Comparison of ENCODE assay signal across 13 cellular contexts in the genomic region with DNA sequence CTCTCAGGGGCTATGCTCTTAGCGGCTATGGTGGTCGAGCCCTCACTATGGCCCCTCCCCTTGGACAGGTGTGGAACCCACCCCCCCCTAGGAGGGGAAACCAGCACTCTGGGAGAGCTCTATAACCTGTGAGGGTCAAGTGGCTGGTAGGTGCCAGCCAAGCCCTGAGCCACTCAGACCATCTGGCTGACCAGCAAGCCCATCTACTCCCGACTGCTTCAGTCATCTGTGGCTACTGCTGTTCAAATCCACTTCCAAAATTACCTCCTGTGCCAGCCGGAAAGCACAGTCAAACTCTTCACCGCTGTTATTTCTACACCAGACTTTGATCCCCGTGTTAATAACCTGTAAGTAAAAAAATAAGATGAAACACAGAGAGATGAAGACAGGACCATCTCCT. TPM values are rescaled to one million over a fixed set of nuclear protein-coding genes. Genes with fewer than 3 reads are reported as not detected.
DNase-seq lines count a peak whose midpoint lies in the region; ATAC-seq and TF ChIP-seq lines count a peak whose summit lies in the region.
"Had no signal": no experiment of that assay in that cellular context is flagged by ENCODE, and none has a peak within 500 bp of the region (broad histone marks: within the 10 kb centered on the region; RNA-seq: fewer than 3 reads in every experiment).

No MANE protein-coding gene starts in this region.

- no peaks in the 10 kb centered on the region for H3K9me3 Mint-ChIP-seq in activated naive CD8-positive, alpha-beta T cell (ENCODE audit: low read depth)
- H3K9me3 Mint-ChIP-seq in activated naive CD8-positive, alpha-beta T cell treated with anti-CD3 and anti-CD28 coated beads for 36 hours = no peaks in the 10 kb centered on the region
- H3K9me3 Mint-ChIP-seq in endothelial cell (ENCODE audit: unreplicated experiment) = no peaks in the 10 kb centered on the region
- H3K9me3 Mint-ChIP-seq: CD4-positive, alpha-beta T cell; H9 had no signal

- H3K27me3 Mint-ChIP-seq in activated naive CD8-positive, alpha-beta T cell = no peaks in the 10 kb centered on the region
- H3K27me3 Mint-ChIP-seq in activated naive CD8-positive, alpha-beta T cell treated with anti-CD3 and anti-CD28 coated beads for 36 hours = no peaks in the 10 kb centered on the region
- peaks cover 2% of the 10 kb centered on the region for H3K27me3 Mint-ChIP-seq in endothelial cell (ENCODE audit: unreplicated experiment)
- H3K27me3 Mint-ChIP-seq: CD4-positive, alpha-beta T cell had no signal

- H3K36me3 Mint-ChIP-seq in activated naive CD8-positive, alpha-beta T cell = peaks cover 7% of the 10 kb centered on the region
- peaks cover 35% of the 10 kb centered on the region for H3K36me3 Mint-ChIP-seq in activated naive CD8-positive, alpha-beta T cell treated with anti-CD3 and anti-CD28 coated beads for 36 hours
- H3K36me3 Mint-ChIP-seq in endothelial cell (ENCODE audit: low read depth, unreplicated experiment) = peaks cover 62% of the 10 kb centered on the region

- no peaks in the 10 kb centered on the region for H3K4me1 Mint-ChIP-seq in activated naive CD8-positive, alpha-beta T cell (ENCODE audit: low read depth)
- H3K4me1 Mint-ChIP-seq in activated naive CD8-positive, alpha-beta T cell treated with anti-CD3 and anti-CD28 coated beads for 36 hours = no peaks in the 10 kb centered on the region
- no peaks in the 10 kb centered on the region for H3K4me1 Mint-ChIP-seq in endothelial cell (ENCODE audit: unreplicated experiment)
- H3K4me1 Mint-ChIP-seq: H9 had no signal

- peak overlapping the region; percentile 34 for H3K27ac Mint-ChIP-seq in activated naive CD8-positive, alpha-beta T cell
- no peak overlapping the region for H3K27ac Mint-ChIP-seq in activated naive CD8-positive, alpha-beta T cell treated with anti-CD3 and anti-CD28 coated beads for 36 hours
- H3K27ac Mint-ChIP-seq in endothelial cell (ENCODE audit: unreplicated experiment) = no peak overlapping the region
- H3K27ac Mint-ChIP-seq: CD4-positive, alpha-beta T cell had no signal

- ATAC-seq in HG03196 (IDR thresholded peaks at IDR 0.05; ENCODE audit: unreplicated experiment) (no peak), GM19397 (IDR thresholded peaks at IDR 0.05; ENCODE audit: unreplicated experiment) (no peak)

- H3K4me3 Mint-ChIP-seq in activated naive CD8-positive, alpha-beta T cell = no peak overlapping the region
- H3K4me3 Mint-ChIP-seq in activated naive CD8-positive, alpha-beta T cell treated with anti-CD3 and anti-CD28 coated beads for 36 hours = no peak overlapping the region
- H3K4me3 Mint-ChIP-seq in endothelial cell (ENCODE audit: unreplicated experiment) = peak overlapping the region; percentile 65
- H3K4me3 Mint-ChIP-seq: CD4-positive, alpha-beta T cell; H9 had no signal

- DNase-seq in activated naive CD8-positive, alpha-beta T cell treated with anti-CD3 and anti-CD28 coated beads for 36 hours = no peak
- DNase-seq in cerebellar cortex (ENCODE audit: low spot score) (peak; percentile 87), endothelial cell (ENCODE audit: low spot score) (no peak), SKM-1 (lab: John Stamatoyannopoulos, UW; ENCODE audit: unreplicated experiment) (no peak)
- DNase-seq: AML-193; CD4-positive, alpha-beta T cell; DMS153; DMS79; GF-D8; H9 had no signal

- no peak for TF ChIP-seq CTCF in endothelial cell (IDR thresholded peaks at IDR 0.05; ENCODE audit: unreplicated experiment)

RNA-seq across cellular contexts. Expression of gene NSUN2, which starts 28.5 kb away (rescaled TPM):
- total RNA-seq in activated naive CD8-positive, alpha-beta T cell treated with anti-CD3 and anti-CD28 coated beads for 36 hours = 100 to 1,000 TPM; 148 to 159 TPM
- total RNA-seq in endothelial cell (ENCODE audit: unreplicated experiment) = 70.2 TPM

RNA-seq across cellular contexts. Expression of gene SRD5A1, which starts 28.9 kb away (rescaled TPM):
- total RNA-seq in activated naive CD8-positive, alpha-beta T cell treated with anti-CD3 and anti-CD28 coated beads for 36 hours = 10 to 100 TPM; 14.1 to 14.3 TPM
- total RNA-seq in endothelial cell (ENCODE audit: unreplicated experiment) = 21.6 TPM
